ENCODE assay signal across 1 cellular context in the genomic region with DNA sequence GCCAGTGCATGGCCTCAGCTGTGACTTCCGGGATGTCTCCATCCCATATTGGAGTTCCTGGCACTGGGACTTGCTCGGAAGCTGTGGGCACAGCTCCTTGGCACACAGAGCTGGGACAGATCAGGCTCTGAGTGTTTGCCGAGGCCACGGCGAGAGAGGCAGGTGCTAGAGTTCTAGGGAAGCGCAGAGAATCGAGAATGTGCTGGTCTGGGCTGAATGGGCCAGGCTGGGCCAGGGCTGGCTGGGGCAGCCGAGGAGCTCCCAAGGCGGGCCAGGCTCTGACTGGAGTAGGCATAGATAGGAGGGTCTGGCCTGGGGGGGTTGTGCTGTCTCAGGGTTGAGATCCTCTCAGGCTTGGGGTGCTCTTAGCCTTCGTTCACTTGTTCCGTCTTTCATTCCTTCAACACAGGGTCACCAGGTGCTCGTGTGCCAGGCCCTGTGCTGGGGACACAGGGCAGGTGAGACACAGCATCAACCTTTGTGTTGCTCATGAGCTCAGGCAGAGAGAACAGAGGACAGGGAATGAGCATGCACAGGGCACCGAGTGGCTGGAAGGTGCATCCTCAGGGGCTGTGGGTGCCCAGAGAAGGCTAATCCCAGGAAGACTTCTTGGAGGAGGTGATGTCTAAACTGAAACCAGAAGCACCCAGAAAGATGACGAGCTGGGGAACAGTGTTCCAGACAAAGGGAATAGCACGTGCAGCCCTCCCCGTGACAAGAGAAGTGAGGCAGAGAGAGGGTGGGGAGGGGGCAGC.
TF ChIP-seq lines count a peak whose summit lies in the region.

No MANE protein-coding gene starts in this region.

TF ChIP-seq in WTC11, 78 proteins besides CTCF, POLR2A, EP300 and RAD21:
- TF ChIP-seq, protein P1, sequence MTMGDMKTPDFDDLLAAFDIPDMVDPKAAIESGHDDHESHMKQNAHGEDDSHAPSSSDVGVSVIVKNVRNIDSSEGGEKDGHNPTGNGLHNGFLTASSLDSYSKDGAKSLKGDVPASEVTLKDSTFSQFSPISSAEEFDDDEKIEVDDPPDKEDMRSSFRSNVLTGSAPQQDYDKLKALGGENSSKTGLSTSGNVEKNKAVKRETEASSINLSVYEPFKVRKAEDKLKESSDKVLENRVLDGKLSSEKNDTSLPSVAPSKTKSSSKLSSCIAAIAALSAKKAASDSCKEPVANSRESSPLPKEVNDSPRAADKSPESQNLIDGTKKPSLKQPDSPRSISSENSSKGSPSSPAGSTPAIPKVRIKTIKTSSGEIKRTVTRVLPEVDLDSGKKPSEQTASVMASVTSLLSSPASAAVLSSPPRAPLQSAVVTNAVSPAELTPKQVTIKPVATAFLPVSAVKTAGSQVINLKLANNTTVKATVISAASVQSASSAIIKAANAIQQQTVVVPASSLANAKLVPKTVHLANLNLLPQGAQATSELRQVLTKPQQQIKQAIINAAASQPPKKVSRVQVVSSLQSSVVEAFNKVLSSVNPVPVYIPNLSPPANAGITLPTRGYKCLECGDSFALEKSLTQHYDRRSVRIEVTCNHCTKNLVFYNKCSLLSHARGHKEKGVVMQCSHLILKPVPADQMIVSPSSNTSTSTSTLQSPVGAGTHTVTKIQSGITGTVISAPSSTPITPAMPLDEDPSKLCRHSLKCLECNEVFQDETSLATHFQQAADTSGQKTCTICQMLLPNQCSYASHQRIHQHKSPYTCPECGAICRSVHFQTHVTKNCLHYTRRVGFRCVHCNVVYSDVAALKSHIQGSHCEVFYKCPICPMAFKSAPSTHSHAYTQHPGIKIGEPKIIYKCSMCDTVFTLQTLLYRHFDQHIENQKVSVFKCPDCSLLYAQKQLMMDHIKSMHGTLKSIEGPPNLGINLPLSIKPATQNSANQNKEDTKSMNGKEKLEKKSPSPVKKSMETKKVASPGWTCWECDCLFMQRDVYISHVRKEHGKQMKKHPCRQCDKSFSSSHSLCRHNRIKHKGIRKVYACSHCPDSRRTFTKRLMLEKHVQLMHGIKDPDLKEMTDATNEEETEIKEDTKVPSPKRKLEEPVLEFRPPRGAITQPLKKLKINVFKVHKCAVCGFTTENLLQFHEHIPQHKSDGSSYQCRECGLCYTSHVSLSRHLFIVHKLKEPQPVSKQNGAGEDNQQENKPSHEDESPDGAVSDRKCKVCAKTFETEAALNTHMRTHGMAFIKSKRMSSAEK (CRISPR knock-in tag; IDR thresholded peaks at IDR 0.05; ENCODE audit: borderline replicate concordance) = no peak
- TF ChIP-seq, protein P2, sequence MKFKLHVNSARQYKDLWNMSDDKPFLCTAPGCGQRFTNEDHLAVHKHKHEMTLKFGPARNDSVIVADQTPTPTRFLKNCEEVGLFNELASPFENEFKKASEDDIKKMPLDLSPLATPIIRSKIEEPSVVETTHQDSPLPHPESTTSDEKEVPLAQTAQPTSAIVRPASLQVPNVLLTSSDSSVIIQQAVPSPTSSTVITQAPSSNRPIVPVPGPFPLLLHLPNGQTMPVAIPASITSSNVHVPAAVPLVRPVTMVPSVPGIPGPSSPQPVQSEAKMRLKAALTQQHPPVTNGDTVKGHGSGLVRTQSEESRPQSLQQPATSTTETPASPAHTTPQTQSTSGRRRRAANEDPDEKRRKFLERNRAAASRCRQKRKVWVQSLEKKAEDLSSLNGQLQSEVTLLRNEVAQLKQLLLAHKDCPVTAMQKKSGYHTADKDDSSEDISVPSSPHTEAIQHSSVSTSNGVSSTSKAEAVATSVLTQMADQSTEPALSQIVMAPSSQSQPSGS (CRISPR knock-in tag; IDR thresholded peaks at IDR 0.05; ENCODE audit: borderline replicate concordance, low read depth) = no peak
- TF ChIP-seq ELF4 (CRISPR knock-in tag; IDR thresholded peaks at IDR 0.05; ENCODE audit: low read depth) (no peak), JAZF1 (CRISPR knock-in tag; IDR thresholded peaks at IDR 0.05) (no peak), PREB (CRISPR knock-in tag; IDR thresholded peaks at IDR 0.05; ENCODE audit: borderline replicate concordance) (no peak)
- TF ChIP-seq, protein P3, sequence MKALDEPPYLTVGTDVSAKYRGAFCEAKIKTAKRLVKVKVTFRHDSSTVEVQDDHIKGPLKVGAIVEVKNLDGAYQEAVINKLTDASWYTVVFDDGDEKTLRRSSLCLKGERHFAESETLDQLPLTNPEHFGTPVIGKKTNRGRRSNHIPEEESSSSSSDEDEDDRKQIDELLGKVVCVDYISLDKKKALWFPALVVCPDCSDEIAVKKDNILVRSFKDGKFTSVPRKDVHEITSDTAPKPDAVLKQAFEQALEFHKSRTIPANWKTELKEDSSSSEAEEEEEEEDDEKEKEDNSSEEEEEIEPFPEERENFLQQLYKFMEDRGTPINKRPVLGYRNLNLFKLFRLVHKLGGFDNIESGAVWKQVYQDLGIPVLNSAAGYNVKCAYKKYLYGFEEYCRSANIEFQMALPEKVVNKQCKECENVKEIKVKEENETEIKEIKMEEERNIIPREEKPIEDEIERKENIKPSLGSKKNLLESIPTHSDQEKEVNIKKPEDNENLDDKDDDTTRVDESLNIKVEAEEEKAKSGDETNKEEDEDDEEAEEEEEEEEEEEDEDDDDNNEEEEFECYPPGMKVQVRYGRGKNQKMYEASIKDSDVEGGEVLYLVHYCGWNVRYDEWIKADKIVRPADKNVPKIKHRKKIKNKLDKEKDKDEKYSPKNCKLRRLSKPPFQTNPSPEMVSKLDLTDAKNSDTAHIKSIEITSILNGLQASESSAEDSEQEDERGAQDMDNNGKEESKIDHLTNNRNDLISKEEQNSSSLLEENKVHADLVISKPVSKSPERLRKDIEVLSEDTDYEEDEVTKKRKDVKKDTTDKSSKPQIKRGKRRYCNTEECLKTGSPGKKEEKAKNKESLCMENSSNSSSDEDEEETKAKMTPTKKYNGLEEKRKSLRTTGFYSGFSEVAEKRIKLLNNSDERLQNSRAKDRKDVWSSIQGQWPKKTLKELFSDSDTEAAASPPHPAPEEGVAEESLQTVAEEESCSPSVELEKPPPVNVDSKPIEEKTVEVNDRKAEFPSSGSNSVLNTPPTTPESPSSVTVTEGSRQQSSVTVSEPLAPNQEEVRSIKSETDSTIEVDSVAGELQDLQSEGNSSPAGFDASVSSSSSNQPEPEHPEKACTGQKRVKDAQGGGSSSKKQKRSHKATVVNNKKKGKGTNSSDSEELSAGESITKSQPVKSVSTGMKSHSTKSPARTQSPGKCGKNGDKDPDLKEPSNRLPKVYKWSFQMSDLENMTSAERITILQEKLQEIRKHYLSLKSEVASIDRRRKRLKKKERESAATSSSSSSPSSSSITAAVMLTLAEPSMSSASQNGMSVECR (CRISPR knock-in tag; IDR thresholded peaks at IDR 0.05; ENCODE audit: borderline replicate concordance) = no peak
TF ChIP-seq in WTC11: peak in this region for 0.
